Comparison of ENCODE assay signal across 1 cellular context in genomic region chr17:43591750-43592562, GRCh38.
TF ChIP-seq lines count a peak whose summit lies in the region.

No MANE protein-coding gene starts in this region.

TF ChIP-seq in GM12878, 131 proteins besides CTCF, POLR2A, EP300 and RAD21 (continued from another document):
- TF ChIP-seq, protein P1, sequence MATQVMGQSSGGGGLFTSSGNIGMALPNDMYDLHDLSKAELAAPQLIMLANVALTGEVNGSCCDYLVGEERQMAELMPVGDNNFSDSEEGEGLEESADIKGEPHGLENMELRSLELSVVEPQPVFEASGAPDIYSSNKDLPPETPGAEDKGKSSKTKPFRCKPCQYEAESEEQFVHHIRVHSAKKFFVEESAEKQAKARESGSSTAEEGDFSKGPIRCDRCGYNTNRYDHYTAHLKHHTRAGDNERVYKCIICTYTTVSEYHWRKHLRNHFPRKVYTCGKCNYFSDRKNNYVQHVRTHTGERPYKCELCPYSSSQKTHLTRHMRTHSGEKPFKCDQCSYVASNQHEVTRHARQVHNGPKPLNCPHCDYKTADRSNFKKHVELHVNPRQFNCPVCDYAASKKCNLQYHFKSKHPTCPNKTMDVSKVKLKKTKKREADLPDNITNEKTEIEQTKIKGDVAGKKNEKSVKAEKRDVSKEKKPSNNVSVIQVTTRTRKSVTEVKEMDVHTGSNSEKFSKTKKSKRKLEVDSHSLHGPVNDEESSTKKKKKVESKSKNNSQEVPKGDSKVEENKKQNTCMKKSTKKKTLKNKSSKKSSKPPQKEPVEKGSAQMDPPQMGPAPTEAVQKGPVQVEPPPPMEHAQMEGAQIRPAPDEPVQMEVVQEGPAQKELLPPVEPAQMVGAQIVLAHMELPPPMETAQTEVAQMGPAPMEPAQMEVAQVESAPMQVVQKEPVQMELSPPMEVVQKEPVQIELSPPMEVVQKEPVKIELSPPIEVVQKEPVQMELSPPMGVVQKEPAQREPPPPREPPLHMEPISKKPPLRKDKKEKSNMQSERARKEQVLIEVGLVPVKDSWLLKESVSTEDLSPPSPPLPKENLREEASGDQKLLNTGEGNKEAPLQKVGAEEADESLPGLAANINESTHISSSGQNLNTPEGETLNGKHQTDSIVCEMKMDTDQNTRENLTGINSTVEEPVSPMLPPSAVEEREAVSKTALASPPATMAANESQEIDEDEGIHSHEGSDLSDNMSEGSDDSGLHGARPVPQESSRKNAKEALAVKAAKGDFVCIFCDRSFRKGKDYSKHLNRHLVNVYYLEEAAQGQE (IDR thresholded peaks at IDR 0.05; ENCODE audit: low read depth, low read length) = no peak
- no peak for TF ChIP-seq ASH2L (IDR thresholded peaks at IDR 0.05; ENCODE audit: borderline replicate concordance, low read depth)
- no peak for TF ChIP-seq HDAC6 (IDR thresholded peaks at IDR 0.05; ENCODE audit: unreplicated experiment)
- TF ChIP-seq NR2F1 (conservative IDR thresholded peaks at IDR 0.05) = 0 out of 2 replicates have a peak, but pooled peaks have one; percentile 14
- TF ChIP-seq ATF7 (IDR thresholded peaks at IDR 0.05; ENCODE audit: low read depth) = peak; percentile 67
- no peak for TF ChIP-seq DPF2 (IDR thresholded peaks at IDR 0.05)
- TF ChIP-seq IKZF1 (conservative IDR thresholded peaks at IDR 0.05) = peak; percentile 17; the same call in 1 of the 2 replicates
- TF ChIP-seq SUZ12 (IDR thresholded peaks at IDR 0.05; ENCODE audit: unreplicated experiment) = no peak
- no peak for TF ChIP-seq CREM (IDR thresholded peaks at IDR 0.05; ENCODE audit: low read depth)
- TF ChIP-seq MEF2B (IDR thresholded peaks at IDR 0.05; ENCODE audit: partially characterized antibody, poor library complexity, severe bottlenecking) = peak; percentile 66
- TF ChIP-seq, protein P2, sequence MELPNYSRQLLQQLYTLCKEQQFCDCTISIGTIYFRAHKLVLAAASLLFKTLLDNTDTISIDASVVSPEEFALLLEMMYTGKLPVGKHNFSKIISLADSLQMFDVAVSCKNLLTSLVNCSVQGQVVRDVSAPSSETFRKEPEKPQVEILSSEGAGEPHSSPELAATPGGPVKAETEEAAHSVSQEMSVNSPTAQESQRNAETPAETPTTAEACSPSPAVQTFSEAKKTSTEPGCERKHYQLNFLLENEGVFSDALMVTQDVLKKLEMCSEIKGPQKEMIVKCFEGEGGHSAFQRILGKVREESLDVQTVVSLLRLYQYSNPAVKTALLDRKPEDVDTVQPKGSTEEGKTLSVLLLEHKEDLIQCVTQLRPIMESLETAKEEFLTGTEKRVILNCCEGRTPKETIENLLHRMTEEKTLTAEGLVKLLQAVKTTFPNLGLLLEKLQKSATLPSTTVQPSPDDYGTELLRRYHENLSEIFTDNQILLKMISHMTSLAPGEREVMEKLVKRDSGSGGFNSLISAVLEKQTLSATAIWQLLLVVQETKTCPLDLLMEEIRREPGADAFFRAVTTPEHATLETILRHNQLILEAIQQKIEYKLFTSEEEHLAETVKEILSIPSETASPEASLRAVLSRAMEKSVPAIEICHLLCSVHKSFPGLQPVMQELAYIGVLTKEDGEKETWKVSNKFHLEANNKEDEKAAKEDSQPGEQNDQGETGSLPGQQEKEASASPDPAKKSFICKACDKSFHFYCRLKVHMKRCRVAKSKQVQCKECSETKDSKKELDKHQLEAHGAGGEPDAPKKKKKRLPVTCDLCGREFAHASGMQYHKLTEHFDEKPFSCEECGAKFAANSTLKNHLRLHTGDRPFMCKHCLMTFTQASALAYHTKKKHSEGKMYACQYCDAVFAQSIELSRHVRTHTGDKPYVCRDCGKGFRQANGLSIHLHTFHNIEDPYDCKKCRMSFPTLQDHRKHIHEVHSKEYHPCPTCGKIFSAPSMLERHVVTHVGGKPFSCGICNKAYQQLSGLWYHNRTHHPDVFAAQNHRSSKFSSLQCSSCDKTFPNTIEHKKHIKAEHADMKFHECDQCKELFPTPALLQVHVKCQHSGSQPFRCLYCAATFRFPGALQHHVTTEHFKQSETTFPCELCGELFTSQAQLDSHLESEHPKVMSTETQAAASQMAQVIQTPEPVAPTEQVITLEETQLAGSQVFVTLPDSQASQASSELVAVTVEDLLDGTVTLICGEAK (IDR thresholded peaks at IDR 0.05; ENCODE audit: borderline replicate concordance) = no peak
- TF ChIP-seq KAT2A (conservative IDR thresholded peaks at IDR 0.05; ENCODE audit: control insufficient read depth, low read depth, low read length) = no peak
- TF ChIP-seq SP1 (IDR thresholded peaks at IDR 0.05; ENCODE audit: low read depth, low read length) = no peak
